13 cellular contexts compared by ENCODE assay signal in genomic region chr1:211843018-211843417, GRCh38. TPM values are rescaled to one million over a fixed set of nuclear protein-coding genes. Genes with fewer than 3 reads are reported as not detected.
DNase-seq lines count a peak whose midpoint lies in the region; ATAC-seq and TF ChIP-seq lines count a peak whose summit lies in the region.
"Had no signal": no experiment of that assay in that cellular context is flagged by ENCODE, and none has a peak within 500 bp of the region (broad histone marks: within the 10 kb centered on the region; RNA-seq: fewer than 3 reads in every experiment).

No MANE protein-coding gene starts in this region.

- H3K4me3 Mint-ChIP-seq in CD4-positive, alpha-beta T cell, result peak overlapping the region; percentile 63
- no peak overlapping the region for H3K4me3 Mint-ChIP-seq in GM23338
- no peak overlapping the region for H3K4me3 Mint-ChIP-seq in activated T-helper 2 cell treated with anti-CD3 and anti-CD28 coated beads, Interferon-gamma antibody, Interleukin-2, Interleukin-4, amounts not matched to agents 10 μg/mL and 5 μg/mL and 100 μg/mL, durations not matched to agents 14 hours and 24 hours and 36 hours (ENCODE audit: low read depth)

- no peaks in the 10 kb centered on the region for H3K36me3 Mint-ChIP-seq in CD4-positive, alpha-beta T cell (ENCODE audit: low read depth)
- H3K36me3 Mint-ChIP-seq in GM23338 (ENCODE audit: low read depth), result no peaks in the 10 kb centered on the region
- peaks cover 2% of the 10 kb centered on the region for H3K36me3 Mint-ChIP-seq in activated T-helper 2 cell treated with anti-CD3 and anti-CD28 coated beads, Interferon-gamma antibody, Interleukin-2, Interleukin-4, amounts not matched to agents 10 μg/mL and 5 μg/mL and 100 μg/mL, durations not matched to agents 14 hours and 24 hours and 36 hours (ENCODE audit: low read depth)

- no peak overlapping the region for H3K4me2 ChIP-seq in GM23338

- H3K27ac ChIP-seq in CD4-positive, alpha-beta T cell (ENCODE audit: low read depth, low read length), result no peak overlapping the region
- H3K27ac ChIP-seq in GM23338 (ENCODE audit: low read depth), result no peak overlapping the region
- H3K27ac ChIP-seq: dorsolateral prefrontal cortex had no signal

- H3K4me1 ChIP-seq in GM23338 (ENCODE audit: insufficient read depth), result no peaks in the 10 kb centered on the region

- CTCF ChIA-PET in CD4-positive, alpha-beta T cell (lab: Charles Lee), result interaction anchor here (0.6 to 1.2 kb wide), 3 partner anchors 12 to 635 kb away, joined by 3 to 4 read pairs (median 3); no protein-coding TSS in a partner anchor

- H3K27me3 ChIP-seq in CD4-positive, alpha-beta T cell (ENCODE audit: control insufficient read depth, insufficient read depth, low read length), result no peaks in the 10 kb centered on the region
- H3K27me3 ChIP-seq in GM23338 (ENCODE audit: insufficient read depth), result no peaks in the 10 kb centered on the region
- H3K27me3 ChIP-seq: dorsolateral prefrontal cortex had no signal

- H3F3A ChIP-seq in GM23338 (replicated peaks; ENCODE audit: low read depth), result no peaks in the 10 kb centered on the region

- no peaks in the 10 kb centered on the region for H3K9me2 ChIP-seq in GM23338 (ENCODE audit: insufficient read depth)

- intact Hi-C loops in CD4-positive, alpha-beta T cell (cut with DNase I, micrococcal nuclease), result no loop called here
- intact Hi-C loops in activated T-helper 2 cell treated with anti-CD3 and anti-CD28 coated beads, Interferon-gamma antibody, Interleukin-2, Interleukin-4, amounts not matched to agents 10 μg/mL and 5 μg/mL and 100 μg/mL, durations not matched to agents 14 hours and 24 hours and 36 hours (cut with micrococcal nuclease), result no loop called here

- peaks cover 25% of the 10 kb centered on the region for H3K4me1 Mint-ChIP-seq in CD4-positive, alpha-beta T cell (ENCODE audit: low read depth)
- no peaks in the 10 kb centered on the region for H3K4me1 Mint-ChIP-seq in GM23338
- H3K4me1 Mint-ChIP-seq in activated T-helper 2 cell treated with anti-CD3 and anti-CD28 coated beads, Interferon-gamma antibody, Interleukin-2, Interleukin-4, amounts not matched to agents 10 μg/mL and 5 μg/mL and 100 μg/mL, durations not matched to agents 14 hours and 24 hours and 36 hours (ENCODE audit: low read depth), result peaks cover 35% of the 10 kb centered on the region

- no peak for TF ChIP-seq CTCF in CD4-positive, alpha-beta T cell (IDR thresholded peaks at IDR 0.05)
- TF ChIP-seq CTCF in GM23338 (conservative IDR thresholded peaks at IDR 0.05; ENCODE audit: low read depth in 2 of 2), result no peak

- H3K9me3 ChIP-seq in CD4-positive, alpha-beta T cell (ENCODE audit: control insufficient read depth, low read length), result no peaks in the 10 kb centered on the region

- POLR2A ChIA-PET in CD4-positive, alpha-beta T cell (lab: Charles Lee), result interaction anchor here (0.7 to 1.1 kb wide), 3 partner anchors 9 to 393 kb away, joined by 3 to 8 read pairs (median 3); no protein-coding TSS in a partner anchor

- H3K9me3 Mint-ChIP-seq in CD4-positive, alpha-beta T cell, result no peaks in the 10 kb centered on the region
- no peaks in the 10 kb centered on the region; the same call in 2 of the 3 replicates for H3K9me3 Mint-ChIP-seq in GM23338
- no peaks in the 10 kb centered on the region for H3K9me3 Mint-ChIP-seq in activated T-helper 2 cell treated with anti-CD3 and anti-CD28 coated beads, Interferon-gamma antibody, Interleukin-2, Interleukin-4, amounts not matched to agents 10 μg/mL and 5 μg/mL and 100 μg/mL, durations not matched to agents 14 hours and 24 hours and 36 hours

- peak overlapping the region; percentile 60; the same call in 1 of the 2 replicates for H2AFZ ChIP-seq in GM23338

- no peak overlapping the region for H3K4me3 ChIP-seq in GM23338

- H4K20me1 ChIP-seq in GM23338 (replicated peaks; ENCODE audit: insufficient read depth), result no peaks in the 10 kb centered on the region

- H3K79me2 ChIP-seq in GM23338 (replicated peaks; ENCODE audit: insufficient read depth), result no peaks in the 10 kb centered on the region

- ATAC-seq in CD4-positive, alpha-beta T cell (ENCODE audit: poor library complexity), result no peak
- ATAC-seq in GM23338, result no peak
- no peak for ATAC-seq in HG02981 (IDR thresholded peaks at IDR 0.05; ENCODE audit: unreplicated experiment)
- no peak for ATAC-seq in GM19035 (IDR thresholded peaks at IDR 0.05; ENCODE audit: unreplicated experiment)
- no peak for ATAC-seq in HG03196 (IDR thresholded peaks at IDR 0.05; ENCODE audit: unreplicated experiment)
- ATAC-seq: left cardiac atrium had no signal

- H3K27ac Mint-ChIP-seq in CD4-positive, alpha-beta T cell, result peak overlapping the region; percentile 70
- H3K27ac Mint-ChIP-seq in GM23338, result no peak overlapping the region; the same call in 1 of the 2 replicates
- H3K27ac Mint-ChIP-seq in activated T-helper 2 cell treated with anti-CD3 and anti-CD28 coated beads, Interferon-gamma antibody, Interleukin-2, Interleukin-4, amounts not matched to agents 10 μg/mL and 5 μg/mL and 100 μg/mL, durations not matched to agents 14 hours and 24 hours and 36 hours, result peak overlapping the region; percentile 3

- no peak for DNase-seq in CD4-positive, alpha-beta T cell
- DNase-seq in GM23338 (ENCODE audit: low spot score) (no peak), medulla oblongata (ENCODE audit: extremely low spot score) (peak; percentile 15)
- DNase-seq in activated T-helper 2 cell treated with anti-CD3 and anti-CD28 coated beads, Interferon-gamma antibody, Interleukin-2, Interleukin-4, amounts not matched to agents 10 μg/mL and 5 μg/mL and 100 μg/mL, durations not matched to agents 14 hours and 24 hours and 36 hours (ENCODE audit: low spot score), result no peak
- DNase-seq: activated CD4-positive, alpha-beta T cell treated with anti-CD3 and anti-CD28 coated beads for 48 hours; dorsolateral prefrontal cortex; left cardiac atrium; NCI-H187 treated with DMSO at 0.1 percent for 48 hours; stimulated activated CD4-positive, alpha-beta T cell treated with anti-CD3 and anti-CD28 coated beads, Interleukin-2, amount 100 ng/mL, for 24 hours; stimulated activated naive CD4-positive, alpha-beta T cell treated with Interleukin-2 at 50 U/mL for 16 hours had no signal

- no peaks in the 10 kb centered on the region for H3K27me3 Mint-ChIP-seq in CD4-positive, alpha-beta T cell
- H3K27me3 Mint-ChIP-seq in GM23338 (ENCODE audit: insufficient read depth, low read depth, poor library complexity), result no peaks in the 10 kb centered on the region
- H3K27me3 Mint-ChIP-seq in activated T-helper 2 cell treated with anti-CD3 and anti-CD28 coated beads, Interferon-gamma antibody, Interleukin-2, Interleukin-4, amounts not matched to agents 10 μg/mL and 5 μg/mL and 100 μg/mL, durations not matched to agents 14 hours and 24 hours and 36 hours (ENCODE audit: low read depth), result peaks cover 3% of the 10 kb centered on the region

- H3K36me3 ChIP-seq in GM23338 (ENCODE audit: insufficient read depth), result no peaks in the 10 kb centered on the region

TF ChIP-seq in GM23338, 12 proteins besides CTCF, POLR2A, EP300 and RAD21 (continues in another document):
- TF ChIP-seq EZH2phosphoT487 (IDR thresholded peaks at IDR 0.05; ENCODE audit: unreplicated experiment), result no peak
- TF ChIP-seq, protein P1, sequence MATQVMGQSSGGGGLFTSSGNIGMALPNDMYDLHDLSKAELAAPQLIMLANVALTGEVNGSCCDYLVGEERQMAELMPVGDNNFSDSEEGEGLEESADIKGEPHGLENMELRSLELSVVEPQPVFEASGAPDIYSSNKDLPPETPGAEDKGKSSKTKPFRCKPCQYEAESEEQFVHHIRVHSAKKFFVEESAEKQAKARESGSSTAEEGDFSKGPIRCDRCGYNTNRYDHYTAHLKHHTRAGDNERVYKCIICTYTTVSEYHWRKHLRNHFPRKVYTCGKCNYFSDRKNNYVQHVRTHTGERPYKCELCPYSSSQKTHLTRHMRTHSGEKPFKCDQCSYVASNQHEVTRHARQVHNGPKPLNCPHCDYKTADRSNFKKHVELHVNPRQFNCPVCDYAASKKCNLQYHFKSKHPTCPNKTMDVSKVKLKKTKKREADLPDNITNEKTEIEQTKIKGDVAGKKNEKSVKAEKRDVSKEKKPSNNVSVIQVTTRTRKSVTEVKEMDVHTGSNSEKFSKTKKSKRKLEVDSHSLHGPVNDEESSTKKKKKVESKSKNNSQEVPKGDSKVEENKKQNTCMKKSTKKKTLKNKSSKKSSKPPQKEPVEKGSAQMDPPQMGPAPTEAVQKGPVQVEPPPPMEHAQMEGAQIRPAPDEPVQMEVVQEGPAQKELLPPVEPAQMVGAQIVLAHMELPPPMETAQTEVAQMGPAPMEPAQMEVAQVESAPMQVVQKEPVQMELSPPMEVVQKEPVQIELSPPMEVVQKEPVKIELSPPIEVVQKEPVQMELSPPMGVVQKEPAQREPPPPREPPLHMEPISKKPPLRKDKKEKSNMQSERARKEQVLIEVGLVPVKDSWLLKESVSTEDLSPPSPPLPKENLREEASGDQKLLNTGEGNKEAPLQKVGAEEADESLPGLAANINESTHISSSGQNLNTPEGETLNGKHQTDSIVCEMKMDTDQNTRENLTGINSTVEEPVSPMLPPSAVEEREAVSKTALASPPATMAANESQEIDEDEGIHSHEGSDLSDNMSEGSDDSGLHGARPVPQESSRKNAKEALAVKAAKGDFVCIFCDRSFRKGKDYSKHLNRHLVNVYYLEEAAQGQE (IDR thresholded peaks at IDR 0.05; ENCODE audit: unreplicated experiment), result no peak
- no peak for TF ChIP-seq CREB1 (CRISPR knock-in tag; IDR thresholded peaks at IDR 0.05; ENCODE audit: low read depth)
- TF ChIP-seq POLR2AphosphoS5 (IDR thresholded peaks at IDR 0.05; ENCODE audit: low read depth), result no peak
- TF ChIP-seq EZH2 (IDR thresholded peaks at IDR 0.05; ENCODE audit: low read depth, unreplicated experiment), result no peak
- TF ChIP-seq ZNF331 (CRISPR knock-in tag; IDR thresholded peaks at IDR 0.05; ENCODE audit: low read depth), result no peak
- no peak for TF ChIP-seq STAT1 (IDR thresholded peaks at IDR 0.05; ENCODE audit: unreplicated experiment)
- TF ChIP-seq, protein P2, sequence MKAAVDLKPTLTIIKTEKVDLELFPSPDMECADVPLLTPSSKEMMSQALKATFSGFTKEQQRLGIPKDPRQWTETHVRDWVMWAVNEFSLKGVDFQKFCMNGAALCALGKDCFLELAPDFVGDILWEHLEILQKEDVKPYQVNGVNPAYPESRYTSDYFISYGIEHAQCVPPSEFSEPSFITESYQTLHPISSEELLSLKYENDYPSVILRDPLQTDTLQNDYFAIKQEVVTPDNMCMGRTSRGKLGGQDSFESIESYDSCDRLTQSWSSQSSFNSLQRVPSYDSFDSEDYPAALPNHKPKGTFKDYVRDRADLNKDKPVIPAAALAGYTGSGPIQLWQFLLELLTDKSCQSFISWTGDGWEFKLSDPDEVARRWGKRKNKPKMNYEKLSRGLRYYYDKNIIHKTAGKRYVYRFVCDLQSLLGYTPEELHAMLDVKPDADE (IDR thresholded peaks at IDR 0.05), result no peak
- TF ChIP-seq NANOG (IDR thresholded peaks at IDR 0.05; ENCODE audit: borderline replicate concordance), result no peak

RNA-seq across cellular contexts. Expression of gene LPGAT1, which starts 12.5 kb away (rescaled TPM):
- 10 to 100 TPM; 14.0 to 14.4 TPM for total RNA-seq in CD4-positive, alpha-beta T cell
- 10.1 and 16.4 TPM in 2 replicates for total RNA-seq in GM23338 (2014; rRNA removed; shearing (Covaris generic))
- polyA plus RNA-seq in GM23338 (2016; fragmentation: Nextera tagmentation; extraction: Ambion mirVana), result 2.2 and 3.3 TPM in 2 replicates
- 27.8 and 31.1 TPM in 2 replicates for total RNA-seq in activated T-helper 2 cell treated with anti-CD3 and anti-CD28 coated beads, Interferon-gamma antibody, Interleukin-2, Interleukin-4, amounts not matched to agents 10 μg/mL and 5 μg/mL and 100 μg/mL, durations not matched to agents 14 hours and 24 hours and 36 hours
